8 cellular contexts compared by ENCODE assay signal in the genomic region with DNA sequence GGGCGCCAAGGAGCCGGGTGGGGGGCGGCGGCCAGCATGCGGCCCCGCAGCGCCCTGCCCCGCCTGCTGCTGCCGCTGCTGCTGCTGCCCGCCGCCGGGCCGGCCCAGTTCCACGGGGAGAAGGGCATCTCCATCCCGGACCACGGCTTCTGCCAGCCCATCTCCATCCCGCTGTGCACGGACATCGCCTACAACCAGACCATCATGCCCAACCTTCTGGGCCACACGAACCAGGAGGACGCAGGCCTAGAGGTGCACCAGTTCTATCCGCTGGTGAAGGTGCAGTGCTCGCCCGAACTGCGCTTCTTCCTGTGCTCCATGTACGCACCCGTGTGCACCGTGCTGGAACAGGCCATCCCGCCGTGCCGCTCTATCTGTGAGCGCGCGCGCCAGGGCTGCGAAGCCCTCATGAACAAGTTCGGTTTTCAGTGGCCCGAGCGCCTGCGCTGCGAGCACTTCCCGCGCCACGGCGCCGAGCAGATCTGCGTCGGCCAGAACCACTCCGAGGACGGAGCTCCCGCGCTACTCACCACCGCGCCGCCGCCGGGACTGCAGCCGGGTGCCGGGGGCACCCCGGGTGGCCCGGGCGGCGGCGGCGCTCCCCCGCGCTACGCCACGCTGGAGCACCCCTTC. TPM values are rescaled to one million over a fixed set of nuclear protein-coding genes. Genes with fewer than 3 reads are reported as not detected.
DNase-seq lines count a peak whose midpoint lies in the region; ATAC-seq and TF ChIP-seq lines count a peak whose summit lies in the region.

No MANE protein-coding gene starts in this region.

- H3K27ac Mint-ChIP-seq in immature natural killer cell = peak overlapping the region in 2 of 6 donors; percentile 49 to 64

- H3K27ac ChIP-seq in OCI-LY7 (ENCODE audit: low read depth, low read length, poor library complexity, severe bottlenecking) = no peak overlapping the region

- no peaks in the 10 kb centered on the region for H3K9me3 ChIP-seq in OCI-LY7 (ENCODE audit: low read length)

- DNase-seq in activated T-cell treated with anti-CD3 and anti-CD28 coated beads for 1 hour (ENCODE audit: low read depth) = peak; percentile 11
- DNase-seq in activated T-cell treated with anti-CD3 and anti-CD28 coated beads for 4 hours = no peak
- DNase-seq in OCI-LY7 (ENCODE audit: low spot score) = no peak
- peak; percentile 81 for DNase-seq in astrocyte of the spinal cord (ENCODE audit: low read depth, low spot score)
- DNase-seq in immature natural killer cell = peak; percentile 21 to 36 (median 23)
- peak; percentile 43 for DNase-seq in stimulated activated CD4-positive, alpha-beta T cell treated with anti-CD3 and anti-CD28 coated beads, Interleukin-4, amount 100 ng/mL, for 1 hour
- DNase-seq in NCI-H446 treated with DMSO at 0.1 percent for 48 hours (lab: John Stamatoyannopoulos, UW) = no peak

- no peaks in the 10 kb centered on the region for H3K79me2 ChIP-seq in OCI-LY7 (ENCODE audit: insufficient read depth, low read depth, low read length)

- H3K4me2 ChIP-seq in OCI-LY7 (ENCODE audit: low read length) = peak overlapping the region; percentile 96

- peak overlapping the region; percentile 71 for H3K4me3 ChIP-seq in OCI-LY7 (ENCODE audit: low read depth, low read length, poor library complexity, severe bottlenecking)
- H3K4me3 ChIP-seq in astrocyte of the spinal cord (ENCODE audit: low read depth, low read length) = peak overlapping the region; percentile 71

- H3K36me3 ChIP-seq in OCI-LY7 (ENCODE audit: insufficient read depth, low read length) = no peaks in the 10 kb centered on the region

- no peaks in the 10 kb centered on the region for H3K9me2 ChIP-seq in OCI-LY7 (ENCODE audit: insufficient read depth, low read length)

- peak overlapping the region; percentile 91 to 95 (median 93) for H3K4me3 Mint-ChIP-seq in immature natural killer cell

- no peaks in the 10 kb centered on the region for H3K36me3 Mint-ChIP-seq in immature natural killer cell

- intact Hi-C loops in OCI-LY7 (cut with micrococcal nuclease; ENCODE audit: unreplicated experiment) = no loop called here

- POLR2A ChIA-PET in OCI-LY7 (lab: Charles Lee) = interaction anchor here (0.6 kb wide), 1 partner anchor 22 kb away, joined by 3 read pairs; no protein-coding TSS in a partner anchor

- H3K4me1 ChIP-seq in OCI-LY7 (ENCODE audit: insufficient read depth, low read length, poor library complexity, severe bottlenecking) = peaks cover 11% of the 10 kb centered on the region

- peaks cover 16 to 35% of the 10 kb centered on the region in 2 donors for H3K4me1 Mint-ChIP-seq in immature natural killer cell

- no peak for TF ChIP-seq CTCF in OCI-LY7 (conservative IDR thresholded peaks at IDR 0.05; ENCODE audit: low read length)
- no peak for TF ChIP-seq CTCF in astrocyte of the spinal cord (IDR thresholded peaks at IDR 0.05; ENCODE audit: low read depth, low read length)

- CTCF ChIA-PET in OCI-LY7 (lab: Charles Lee; ENCODE audit: unreplicated experiment) = interaction anchor here (0.8 kb wide), 1 partner anchor 154 kb away, joined by 3 read pairs; no protein-coding TSS in a partner anchor

- no peak for ATAC-seq in HG02970 (IDR thresholded peaks at IDR 0.05; ENCODE audit: low FRiP score, unreplicated experiment)

- no peaks in the 10 kb centered on the region for H4K20me1 ChIP-seq in OCI-LY7 (ENCODE audit: insufficient read depth, low read length)

- no TSS peak for BruUV-seq in OCI-LY7 (replicated peaks; lab: Mats Ljungman, UMichigan)

- peaks cover 9 to 33% (median 12%) of the 10 kb centered on the region in 3 donors for H3K27me3 Mint-ChIP-seq in immature natural killer cell (ENCODE audit: low read depth in 3 of 3)

- in situ Hi-C loops in astrocyte of the spinal cord (cut with HindIII; ENCODE audit: low sequenced_read_pairs) = no loop called here

- no peaks in the 10 kb centered on the region for H3K9me3 Mint-ChIP-seq in immature natural killer cell

- H2AFZ ChIP-seq in OCI-LY7 (ENCODE audit: low read length) = no peak overlapping the region

RNA-seq across cellular contexts. Expression of a gene that starts 0.5 kb away (rescaled TPM):
- 3.7 and 4.4 TPM in 2 replicates for total RNA-seq in OCI-LY7 (2014; rRNA removed; shearing (Covaris generic))
- 9.2 and 10.9 TPM in 2 replicates for total RNA-seq in OCI-LY7 (2022)
- polyA plus RNA-seq in immature natural killer cell = 1 to 10 TPM in 1 of 3 donors, under 1 TPM in 2; 0.56 to 3.3 (median 0.97) TPM

RNA-seq across cellular contexts. Expression of a gene that starts 54.6 kb away (rescaled TPM):
- total RNA-seq in OCI-LY7 (2014; rRNA removed; shearing (Covaris generic)) = 24.5 and 24.7 TPM in 2 replicates
- total RNA-seq in OCI-LY7 (2022) = 59.1 and 61.1 TPM in 2 replicates
- polyA plus RNA-seq in immature natural killer cell = 100 to 1,000 TPM in 1 of 3 donors, 10 to 100 TPM in 2; 15.5 to 101 (median 22.1) TPM

Comparison
In these comparisons a context has a peak if more than half of its experiments do, and no peak if none do; other contexts are left out.
1. DNase-seq: peak in activated T-cell treated with anti-CD3 and anti-CD28 coated beads for 1 hour (single experiment), astrocyte of the spinal cord (single experiment), immature natural killer cell (3 of 3) and stimulated activated CD4-positive, alpha-beta T cell treated with anti-CD3 and anti-CD28 coated beads, Interleukin-4, amount 100 ng/mL, for 1 hour (single experiment); none in activated T-cell treated with anti-CD3 and anti-CD28 coated beads for 4 hours (single experiment), OCI-LY7 (single experiment) and NCI-H446 treated with DMSO at 0.1 percent for 48 hours (single experiment).